ENCODE assay signal across 1 cellular context in genomic region chr21:45010860-45011259, GRCh38.
TF ChIP-seq lines count a peak whose summit lies in the region.

No MANE protein-coding gene starts in this region.

TF ChIP-seq in HepG2, 621 proteins besides CTCF, POLR2A, EP300 and RAD21:
- no peak for TF ChIP-seq ZFP90 (CRISPR knock-in tag; IDR thresholded peaks at IDR 0.05; ENCODE audit: borderline replicate concordance)
- no peak for TF ChIP-seq GABPA (IDR thresholded peaks at IDR 0.05; ENCODE audit: low read depth, low read length)
- no peak for TF ChIP-seq GABPA (CRISPR knock-in tag; IDR thresholded peaks at IDR 0.05; ENCODE audit: low read depth)
- TF ChIP-seq ZNF329 (CRISPR knock-in tag; IDR thresholded peaks at IDR 0.05; ENCODE audit: low read depth), result no peak
- no peak for TF ChIP-seq ZNF510 (CRISPR knock-in tag; IDR thresholded peaks at IDR 0.05; ENCODE audit: low read depth)
- no peak for TF ChIP-seq AKAP8 (CRISPR knock-in tag; IDR thresholded peaks at IDR 0.05)
- TF ChIP-seq SCMH1 (CRISPR knock-in tag; IDR thresholded peaks at IDR 0.05; ENCODE audit: borderline replicate concordance), result no peak
- TF ChIP-seq WIZ (CRISPR knock-in tag; IDR thresholded peaks at IDR 0.05), result no peak
- TF ChIP-seq ZNF691 (CRISPR knock-in tag; IDR thresholded peaks at IDR 0.05; ENCODE audit: borderline replicate concordance, low read depth), result no peak
- TF ChIP-seq CBX1 (IDR thresholded peaks at IDR 0.05; ENCODE audit: low read depth), result no peak
- TF ChIP-seq ZNF30 (CRISPR knock-in tag; IDR thresholded peaks at IDR 0.05), result no peak
- TF ChIP-seq IKZF5 (CRISPR knock-in tag; IDR thresholded peaks at IDR 0.05), result no peak
- TF ChIP-seq ZNF281 (CRISPR knock-in tag; IDR thresholded peaks at IDR 0.05; ENCODE audit: borderline replicate concordance), result no peak
- TF ChIP-seq CREM (IDR thresholded peaks at IDR 0.05), result no peak
- TF ChIP-seq CREM (CRISPR knock-in tag; IDR thresholded peaks at IDR 0.05), result no peak
- TF ChIP-seq ZFAT (CRISPR knock-in tag; conservative IDR thresholded peaks at IDR 0.05), result no peak
- TF ChIP-seq HINFP (CRISPR knock-in tag; IDR thresholded peaks at IDR 0.05; ENCODE audit: low read depth), result no peak
- no peak for TF ChIP-seq USF2 (IDR thresholded peaks at IDR 0.05; ENCODE audit: low read depth, low read length)
- TF ChIP-seq USF2 (CRISPR knock-in tag; IDR thresholded peaks at IDR 0.05; ENCODE audit: borderline replicate concordance), result no peak
- TF ChIP-seq MED13 (CRISPR knock-in tag; IDR thresholded peaks at IDR 0.05), result no peak
- no peak for TF ChIP-seq MBNL3 (CRISPR knock-in tag; conservative IDR thresholded peaks at IDR 0.05)
- no peak for TF ChIP-seq SP140L (CRISPR knock-in tag; IDR thresholded peaks at IDR 0.05; ENCODE audit: borderline replicate concordance)
- no peak for TF ChIP-seq ZNF282 (IDR thresholded peaks at IDR 0.05; ENCODE audit: partially characterized antibody)
TF ChIP-seq in HepG2: peak in this region for 0.
